ENCODE assay signal across 9 cellular contexts in genomic region chr1:152096931-152097330, GRCh38. TPM values are rescaled to one million over a fixed set of nuclear protein-coding genes. Genes with fewer than 3 reads are reported as not detected.
"Had no signal": no experiment of that assay in that cellular context is flagged by ENCODE, and none has a peak within 500 bp of the region (broad histone marks: within the 10 kb centered on the region; RNA-seq: fewer than 3 reads in every experiment).

No MANE protein-coding gene starts in this region.

- H3K9me3 ChIP-seq: HAP-1 had no signal

- H3K4me3 ChIP-seq: GM23248, GM23338, HAP-1 had no signal

- H2AFZ ChIP-seq: GM23248, GM23338 had no signal

- H3K9ac ChIP-seq: GM23248 had no signal

- DNase-seq: GM23248, GOT3, H7, H9, HCEC 1CT, HFFc6 had no signal

- H3K4me1 ChIP-seq: HAP-1 had no signal

- H3K27ac ChIP-seq: GM23248 had no signal

- H3K4me2 ChIP-seq: GM23338 had no signal

- H3K36me3 ChIP-seq: HAP-1 had no signal

RNA-seq across cellular contexts. Expression of gene TCHHL1, which starts 8.1 kb away (rescaled TPM):
- polyA plus RNA-seq: GM23248, GM23338, H1 had no signal
